12 cellular contexts compared by ENCODE assay signal in genomic region chr4:25253072-25253447, GRCh38. TPM values are rescaled to one million over a fixed set of nuclear protein-coding genes. Genes with fewer than 3 reads are reported as not detected.
DNase-seq lines count a peak whose midpoint lies in the region; ATAC-seq and TF ChIP-seq lines count a peak whose summit lies in the region.
"Had no signal": no experiment of that assay in that cellular context is flagged by ENCODE, and none has a peak within 500 bp of the region (broad histone marks: within the 10 kb centered on the region; RNA-seq: fewer than 3 reads in every experiment).

No MANE protein-coding gene starts in this region.

- H2AFZ ChIP-seq in Karpas-422 (ENCODE audit: low read length), result no peak overlapping the region
- H2AFZ ChIP-seq in osteoblast (ENCODE audit: low read length), result peak overlapping the region; percentile 27

- intact Hi-C loops in activated T-helper 1 cell treated with anti-CD3 and anti-CD28 coated beads, Interleukin-12 subunit alpha, Interleukin-12 subunit beta, Interleukin-2, Interleukin-4 antibody, amounts not matched to agents 30 ng/mL and 10 ng/mL and 1 ng/mL, durations not matched to agents 14 hours and 24 hours and 36 hours (cut with micrococcal nuclease), result loop anchor here (1.0 kb wide), 1 partner anchor 13 kb away; no protein-coding TSS in a partner anchor

- H3K9me3 ChIP-seq in Karpas-422 (ENCODE audit: low read length), result no peaks in the 10 kb centered on the region
- no peaks in the 10 kb centered on the region for H3K9me3 ChIP-seq in osteoblast (ENCODE audit: low read depth, low read length)
- H3K9me3 ChIP-seq: Peyer's patch, thoracic aorta had no signal

- H3K27ac ChIP-seq in Karpas-422 (ENCODE audit: low read length) (peak overlapping the region; percentile 16; the same call in 1 of the 2 replicates), osteoblast (ENCODE audit: low read depth, low read length) (peak overlapping the region; percentile 38)
- H3K27ac ChIP-seq: Peyer's patch, thoracic aorta had no signal

- DNase-seq in Karpas-422, result no peak
- DNase-seq in chondrocyte (ENCODE audit: low spot score), result no peak
- DNase-seq in osteoblast (ENCODE audit: insufficient read length, low spot score, missing footprints), result peak; percentile 87
- no peak for DNase-seq in activated T-helper 1 cell treated with anti-CD3 and anti-CD28 coated beads, Interleukin-12 subunit alpha, Interleukin-12 subunit beta, Interleukin-2, Interleukin-4 antibody, amounts not matched to agents 30 ng/mL and 10 ng/mL and 1 ng/mL, durations not matched to agents 14 hours and 24 hours and 36 hours (ENCODE audit: low spot score)
- no peak for DNase-seq in epidermal melanocyte (ENCODE audit: insufficient read length, low spot score)
- DNase-seq in GM19238 (ENCODE audit: insufficient read length, low spot score), result no peak
- no peak for DNase-seq in HuH-7.5 (ENCODE audit: low spot score)
- DNase-seq: aorta, Peyer's patch had no signal

- no peaks in the 10 kb centered on the region for H3K9me2 ChIP-seq in Karpas-422 (replicated peaks; ENCODE audit: insufficient read depth, low read length)

- H3K36me3 ChIP-seq in Karpas-422 (ENCODE audit: insufficient read depth, low read length) (peaks cover 11% of the 10 kb centered on the region; the same call in 1 of the 2 replicates), osteoblast (ENCODE audit: insufficient read depth, low read length) (no peaks in the 10 kb centered on the region)

- H4K20me1 ChIP-seq in Karpas-422 (ENCODE audit: insufficient read depth, low read depth, low read length), result no peaks in the 10 kb centered on the region
- no peaks in the 10 kb centered on the region for H4K20me1 ChIP-seq in osteoblast (ENCODE audit: insufficient read depth, low read length)

- ATAC-seq in GM18868 (IDR thresholded peaks at IDR 0.05; ENCODE audit: unreplicated experiment), result peak; percentile 77
- ATAC-seq: sciatic nerve had no signal

- H3K4me1 Mint-ChIP-seq in chondrocyte (ENCODE audit: low read depth), result peaks cover 10% of the 10 kb centered on the region
- peaks cover 19% of the 10 kb centered on the region for H3K4me1 Mint-ChIP-seq in activated T-helper 1 cell treated with anti-CD3 and anti-CD28 coated beads, Interleukin-12 subunit alpha, Interleukin-12 subunit beta, Interleukin-2, Interleukin-4 antibody, amounts not matched to agents 30 ng/mL and 10 ng/mL and 1 ng/mL, durations not matched to agents 14 hours and 24 hours and 36 hours (ENCODE audit: low read depth)

- peaks cover 13% of the 10 kb centered on the region for H3K4me1 ChIP-seq in Karpas-422 (ENCODE audit: low read length)
- peaks cover 6% of the 10 kb centered on the region for H3K4me1 ChIP-seq in osteoblast (ENCODE audit: insufficient read depth, low read length)

- H3K9ac ChIP-seq in Karpas-422 (ENCODE audit: low read length), result 0 out of 2 replicates have a peak overlapping the region, but pooled peaks have one; percentile 3

- H3K4me2 ChIP-seq in Karpas-422 (ENCODE audit: low read depth, low read length, poor library complexity, severe bottlenecking) (peak overlapping the region; percentile 0), osteoblast (ENCODE audit: insufficient read depth, low read length) (peak overlapping the region; percentile 76)

- no peaks in the 10 kb centered on the region for H3K9me3 Mint-ChIP-seq in chondrocyte (ENCODE audit: low read depth)
- no peaks in the 10 kb centered on the region for H3K9me3 Mint-ChIP-seq in activated T-helper 1 cell treated with anti-CD3 and anti-CD28 coated beads, Interleukin-12 subunit alpha, Interleukin-12 subunit beta, Interleukin-2, Interleukin-4 antibody, amounts not matched to agents 30 ng/mL and 10 ng/mL and 1 ng/mL, durations not matched to agents 14 hours and 24 hours and 36 hours

- H3K27me3 Mint-ChIP-seq in chondrocyte (ENCODE audit: low read depth), result no peaks in the 10 kb centered on the region
- no peaks in the 10 kb centered on the region for H3K27me3 Mint-ChIP-seq in activated T-helper 1 cell treated with anti-CD3 and anti-CD28 coated beads, Interleukin-12 subunit alpha, Interleukin-12 subunit beta, Interleukin-2, Interleukin-4 antibody, amounts not matched to agents 30 ng/mL and 10 ng/mL and 1 ng/mL, durations not matched to agents 14 hours and 24 hours and 36 hours (ENCODE audit: insufficient read depth)

- no peak overlapping the region for H3K4me3 Mint-ChIP-seq in chondrocyte (ENCODE audit: unreplicated experiment)
- H3K4me3 Mint-ChIP-seq in activated T-helper 1 cell treated with anti-CD3 and anti-CD28 coated beads, Interleukin-12 subunit alpha, Interleukin-12 subunit beta, Interleukin-2, Interleukin-4 antibody, amounts not matched to agents 30 ng/mL and 10 ng/mL and 1 ng/mL, durations not matched to agents 14 hours and 24 hours and 36 hours, result no peak overlapping the region

- H3K36me3 Mint-ChIP-seq in chondrocyte (ENCODE audit: low read depth), result peaks cover 1% of the 10 kb centered on the region
- H3K36me3 Mint-ChIP-seq in activated T-helper 1 cell treated with anti-CD3 and anti-CD28 coated beads, Interleukin-12 subunit alpha, Interleukin-12 subunit beta, Interleukin-2, Interleukin-4 antibody, amounts not matched to agents 30 ng/mL and 10 ng/mL and 1 ng/mL, durations not matched to agents 14 hours and 24 hours and 36 hours (ENCODE audit: low read depth), result peaks cover 18% of the 10 kb centered on the region

- TF ChIP-seq CTCF in chondrocyte (IDR thresholded peaks at IDR 0.05) (no peak), osteoblast (IDR thresholded peaks at IDR 0.05; ENCODE audit: extremely low read depth, low read depth, low read length) (no peak)

- peaks cover 54% of the 10 kb centered on the region for H3K79me2 ChIP-seq in Karpas-422 (ENCODE audit: low read length)
- peaks cover 36% of the 10 kb centered on the region for H3K79me2 ChIP-seq in osteoblast (ENCODE audit: insufficient read depth, low read length)

- H3K4me3 ChIP-seq in Karpas-422 (ENCODE audit: low read length), result no peak overlapping the region
- H3K4me3 ChIP-seq in osteoblast (ENCODE audit: insufficient read depth, low read length), result peak overlapping the region; percentile 55
- H3K4me3 ChIP-seq: Peyer's patch, thoracic aorta had no signal

- H3K27me3 ChIP-seq in Karpas-422 (ENCODE audit: low read length), result no peaks in the 10 kb centered on the region
- no peaks in the 10 kb centered on the region for H3K27me3 ChIP-seq in osteoblast (ENCODE audit: insufficient read depth, low read length)
- H3K27me3 ChIP-seq: Peyer's patch had no signal

- H3K27ac Mint-ChIP-seq in chondrocyte (ENCODE audit: unreplicated experiment), result peak overlapping the region; percentile 71
- no peak overlapping the region for H3K27ac Mint-ChIP-seq in activated T-helper 1 cell treated with anti-CD3 and anti-CD28 coated beads, Interleukin-12 subunit alpha, Interleukin-12 subunit beta, Interleukin-2, Interleukin-4 antibody, amounts not matched to agents 30 ng/mL and 10 ng/mL and 1 ng/mL, durations not matched to agents 14 hours and 24 hours and 36 hours

RNA-seq across cellular contexts. Expression of gene PI4K2B, which starts 19.2 kb away (rescaled TPM):
- 21.5 and 38.4 TPM in 2 replicates for total RNA-seq in Karpas-422 (2014; rRNA removed; shearing (Covaris generic); ENCODE audit: low replicate concordance)
- total RNA-seq in chondrocyte (13.8 to 18.9 TPM (median 15.5 TPM) in 3 replicates), osteoblast (20.3 TPM in 2 replicates)
- 29.4 and 32.5 TPM in 2 replicates for total RNA-seq in activated T-helper 1 cell treated with anti-CD3 and anti-CD28 coated beads, Interleukin-12 subunit alpha, Interleukin-12 subunit beta, Interleukin-2, Interleukin-4 antibody, amounts not matched to agents 30 ng/mL and 10 ng/mL and 1 ng/mL, durations not matched to agents 14 hours and 24 hours and 36 hours

RNA-seq across cellular contexts. Expression of gene ZCCHC4, which starts 59.5 kb away (rescaled TPM):
- total RNA-seq in Karpas-422 (2014; rRNA removed; shearing (Covaris generic); ENCODE audit: low replicate concordance), result 11.2 and 11.7 TPM in 2 replicates
- total RNA-seq in chondrocyte (6.0 to 8.6 TPM (median 7.0 TPM) in 3 replicates), osteoblast (13.0 and 13.4 TPM in 2 replicates)
- 13.5 and 15.3 TPM in 2 replicates for total RNA-seq in activated T-helper 1 cell treated with anti-CD3 and anti-CD28 coated beads, Interleukin-12 subunit alpha, Interleukin-12 subunit beta, Interleukin-2, Interleukin-4 antibody, amounts not matched to agents 30 ng/mL and 10 ng/mL and 1 ng/mL, durations not matched to agents 14 hours and 24 hours and 36 hours
